ENCODE assay signal across 10 cellular contexts in genomic region chr16:8957509-8958157, GRCh38. TPM values are rescaled to one million over a fixed set of nuclear protein-coding genes. Genes with fewer than 3 reads are reported as not detected.
DNase-seq lines count a peak whose midpoint lies in the region; ATAC-seq and TF ChIP-seq lines count a peak whose summit lies in the region.
"Had no signal": no experiment of that assay in that cellular context is flagged by ENCODE, and none has a peak within 500 bp of the region (broad histone marks: within the 10 kb centered on the region; RNA-seq: fewer than 3 reads in every experiment).

No MANE protein-coding gene starts in this region.

- intact Hi-C loops in activated naive CD4-positive, alpha-beta T cell treated with anti-CD3 and anti-CD28 coated beads for 36 hours (cut with micrococcal nuclease): no loop called here
- intact Hi-C loops in activated B cell treated with CpG ODN at 0.5 μM for 24 hours (cut with micrococcal nuclease) (no loop called here), left colon (cut with DNase I, micrococcal nuclease) (no loop called here)

- H3K4me3 Mint-ChIP-seq in activated naive CD4-positive, alpha-beta T cell treated with anti-CD3 and anti-CD28 coated beads for 36 hours: peak overlapping the region; percentile 44
- peak overlapping the region; percentile 61 for H3K4me3 Mint-ChIP-seq in activated B cell treated with CpG ODN at 0.5 μM for 24 hours
- peak overlapping the region; percentile 86 to 90 for H3K4me3 Mint-ChIP-seq in stimulated activated naive CD8-positive, alpha-beta T cell treated with anti-CD3 and anti-CD28 coated beads, Interleukin-15, amount 100 ng/mL, for 72 hours
- H3K4me3 Mint-ChIP-seq: nephron progenitor cell had no signal

- CTCF ChIA-PET in activated naive CD4-positive, alpha-beta T cell treated with anti-CD3 and anti-CD28 coated beads for 36 hours (lab: Charles Lee): interaction anchor here (2.0 kb wide), 1 partner anchor 21 kb away, joined by 10 read pairs; no protein-coding TSS in a partner anchor
- CTCF ChIA-PET in activated B cell treated with CpG ODN at 0.5 μM for 24 hours (lab: Charles Lee): no interaction called here

- H3K4me1 Mint-ChIP-seq in activated naive CD4-positive, alpha-beta T cell treated with anti-CD3 and anti-CD28 coated beads for 36 hours (ENCODE audit: low read depth): peaks cover 88% of the 10 kb centered on the region
- H3K4me1 Mint-ChIP-seq in activated B cell treated with CpG ODN at 0.5 μM for 24 hours: peaks cover 89% of the 10 kb centered on the region
- peaks cover 80% of the 10 kb centered on the region for H3K4me1 Mint-ChIP-seq in stimulated activated naive CD8-positive, alpha-beta T cell treated with anti-CD3 and anti-CD28 coated beads, Interleukin-15, amount 100 ng/mL, for 72 hours

- no peaks in the 10 kb centered on the region for H3K9me3 Mint-ChIP-seq in activated naive CD4-positive, alpha-beta T cell treated with anti-CD3 and anti-CD28 coated beads for 36 hours
- H3K9me3 Mint-ChIP-seq in activated B cell treated with CpG ODN at 0.5 μM for 24 hours: no peaks in the 10 kb centered on the region
- no peaks in the 10 kb centered on the region for H3K9me3 Mint-ChIP-seq in stimulated activated naive CD8-positive, alpha-beta T cell treated with anti-CD3 and anti-CD28 coated beads, Interleukin-15, amount 100 ng/mL, for 72 hours
- H3K9me3 Mint-ChIP-seq: nephron progenitor cell had no signal

- no peak for DNase-seq in activated naive CD4-positive, alpha-beta T cell treated with anti-CD3 and anti-CD28 coated beads for 36 hours
- no peak for DNase-seq in activated naive CD4-positive, alpha-beta T cell (lab: John Stamatoyannopoulos, UW)
- DNase-seq in activated B cell treated with CpG ODN at 0.5 μM for 24 hours (no peak), left colon (no peak), NCI-H82 (lab: John Stamatoyannopoulos, UW) (no peak), GM19238 (ENCODE audit: insufficient read length, low spot score) (no peak)
- DNase-seq in stimulated activated naive CD8-positive, alpha-beta T cell treated with anti-CD3 and anti-CD28 coated beads, Interleukin-15, amount 100 ng/mL, for 72 hours: no peak
- DNase-seq: nephron progenitor cell, WERI-Rb-1 had no signal

- ATAC-seq in activated B cell treated with CpG ODN at 0.5 μM for 24 hours (ENCODE audit: low read depth) (no peak), left colon (peak; percentile 66), HG03045 (IDR thresholded peaks at IDR 0.05; ENCODE audit: unreplicated experiment) (no peak)
- no peak for ATAC-seq in stimulated activated naive CD8-positive, alpha-beta T cell treated with anti-CD3 and anti-CD28 coated beads, Interleukin-15, amount 100 ng/mL, for 72 hours

- H3K27ac Mint-ChIP-seq in activated naive CD4-positive, alpha-beta T cell treated with anti-CD3 and anti-CD28 coated beads for 36 hours: no peak overlapping the region
- H3K27ac Mint-ChIP-seq in activated B cell treated with CpG ODN at 0.5 μM for 24 hours: peak overlapping the region; percentile 24
- peak overlapping the region; percentile 61 to 83 for H3K27ac Mint-ChIP-seq in stimulated activated naive CD8-positive, alpha-beta T cell treated with anti-CD3 and anti-CD28 coated beads, Interleukin-15, amount 100 ng/mL, for 72 hours

- H3K27me3 Mint-ChIP-seq in activated naive CD4-positive, alpha-beta T cell treated with anti-CD3 and anti-CD28 coated beads for 36 hours (ENCODE audit: low read depth): no peaks in the 10 kb centered on the region
- no peaks in the 10 kb centered on the region for H3K27me3 Mint-ChIP-seq in activated B cell treated with CpG ODN at 0.5 μM for 24 hours
- no peaks in the 10 kb centered on the region for H3K27me3 Mint-ChIP-seq in stimulated activated naive CD8-positive, alpha-beta T cell treated with anti-CD3 and anti-CD28 coated beads, Interleukin-15, amount 100 ng/mL, for 72 hours

- POLR2A ChIA-PET in activated B cell treated with CpG ODN at 0.5 μM for 24 hours (lab: Charles Lee): interaction anchor here (1.2 kb wide), 1 partner anchor 10 kb away, joined by 3 read pairs; no protein-coding TSS in a partner anchor

- H3K36me3 Mint-ChIP-seq in activated naive CD4-positive, alpha-beta T cell treated with anti-CD3 and anti-CD28 coated beads for 36 hours (ENCODE audit: low read depth): peaks cover 9% of the 10 kb centered on the region
- peaks cover 15% of the 10 kb centered on the region for H3K36me3 Mint-ChIP-seq in activated B cell treated with CpG ODN at 0.5 μM for 24 hours (ENCODE audit: low read depth)

- no peak for TF ChIP-seq CTCF in activated B cell treated with CpG ODN at 0.5 μM for 24 hours (IDR thresholded peaks at IDR 0.05)

RNA-seq across cellular contexts. Expression of gene USP7, which starts 6.1 kb away (rescaled TPM):
- total RNA-seq in activated naive CD4-positive, alpha-beta T cell treated with anti-CD3 and anti-CD28 coated beads for 36 hours: 100 to 1,000 TPM; 155 to 163 TPM
- 173 and 193 TPM in 2 replicates for total RNA-seq in activated B cell treated with CpG ODN at 0.5 μM for 24 hours
- 100 to 1,000 TPM; 119 to 123 TPM for total RNA-seq in left colon
